Comparison of ENCODE assay signal across 12 cellular contexts in genomic region chr21:17371470-17371869, GRCh38.
DNase-seq lines count a peak whose midpoint lies in the region; ATAC-seq and TF ChIP-seq lines count a peak whose summit lies in the region.
"Had no signal": no experiment of that assay in that cellular context is flagged by ENCODE, and none has a peak within 500 bp of the region (broad histone marks: within the 10 kb centered on the region; RNA-seq: fewer than 3 reads in every experiment).

No MANE protein-coding gene starts in this region.

- POLR2A ChIA-PET in activated CD4-positive, alpha-beta memory T cell treated with anti-CD3 and anti-CD28 coated beads for 36 hours (lab: Charles Lee): no interaction called here
- POLR2A ChIA-PET in activated CD4-positive, alpha-beta T cell treated with anti-CD3 and anti-CD28 coated beads, Interleukin-2, amount 10 ng/mL, durations not matched to agents 7 days and 5 days (lab: Charles Lee): no interaction called here

- DNase-seq in HFFc6 (peak; percentile 57), foreskin keratinocyte (peak; percentile 57 to 76)
- DNase-seq in activated CD4-positive, alpha-beta memory T cell treated with anti-CD3 and anti-CD28 coated beads for 36 hours: no peak
- DNase-seq in activated CD4-positive, alpha-beta T cell treated with anti-CD3 and anti-CD28 coated beads, Interleukin-2, amount 10 ng/mL, durations not matched to agents 7 days and 5 days: no peak
- DNase-seq: hippocampal formation, small intestine, uterus had no signal

- H3K27ac ChIP-seq in foreskin keratinocyte: peak overlapping the region; percentile 7
- H3K27ac ChIP-seq: uterus had no signal

- 0 out of 2 replicates have a peak, but pooled peaks cover 4% of the 10 kb centered on the region for H3K9me3 Mint-ChIP-seq in HFFc6
- no peaks in the 10 kb centered on the region for H3K9me3 Mint-ChIP-seq in activated T-helper 17 cell treated with anti-CD3 and anti-CD28 coated beads, Interleukin-2, amount 50 U/mL, for 72 hours
- H3K9me3 Mint-ChIP-seq in activated CD4-positive, alpha-beta memory T cell treated with anti-CD3 and anti-CD28 coated beads for 36 hours: no peaks in the 10 kb centered on the region
- H3K9me3 Mint-ChIP-seq in activated CD4-positive, alpha-beta T cell treated with anti-CD3 and anti-CD28 coated beads, Interleukin-2, amount 10 ng/mL, durations not matched to agents 7 days and 5 days: no peaks in the 10 kb centered on the region
- H3K9me3 Mint-ChIP-seq: IgD-negative memory B cell had no signal

- H3K9me3 ChIP-seq in skeletal muscle satellite cell (replicated peaks; ENCODE audit: low read length): no peaks in the 10 kb centered on the region
- H3K9me3 ChIP-seq: uterus had no signal

- peak overlapping the region; percentile 52 for H3K4me3 Mint-ChIP-seq in HFFc6
- no peak overlapping the region for H3K4me3 Mint-ChIP-seq in activated T-helper 17 cell treated with anti-CD3 and anti-CD28 coated beads, Interleukin-2, amount 50 U/mL, for 72 hours
- H3K4me3 Mint-ChIP-seq in activated CD4-positive, alpha-beta memory T cell treated with anti-CD3 and anti-CD28 coated beads for 36 hours: no peak overlapping the region
- no peak overlapping the region for H3K4me3 Mint-ChIP-seq in activated CD4-positive, alpha-beta T cell treated with anti-CD3 and anti-CD28 coated beads, Interleukin-2, amount 10 ng/mL, durations not matched to agents 7 days and 5 days
- H3K4me3 Mint-ChIP-seq: IgD-negative memory B cell had no signal

- H3K27ac Mint-ChIP-seq in HFFc6: peak overlapping the region; percentile 72
- no peak overlapping the region for H3K27ac Mint-ChIP-seq in activated T-helper 17 cell treated with anti-CD3 and anti-CD28 coated beads, Interleukin-2, amount 50 U/mL, for 72 hours
- H3K27ac Mint-ChIP-seq in activated CD4-positive, alpha-beta memory T cell treated with anti-CD3 and anti-CD28 coated beads for 36 hours: no peak overlapping the region
- H3K27ac Mint-ChIP-seq in activated CD4-positive, alpha-beta T cell treated with anti-CD3 and anti-CD28 coated beads, Interleukin-2, amount 10 ng/mL, durations not matched to agents 7 days and 5 days: no peak overlapping the region
- H3K27ac Mint-ChIP-seq: IgD-negative memory B cell had no signal

- peaks cover 24% of the 10 kb centered on the region for H3K4me1 ChIP-seq in foreskin keratinocyte
- peaks cover 13% of the 10 kb centered on the region for H3K4me1 ChIP-seq in skeletal muscle satellite cell (ENCODE audit: control insufficient read depth, insufficient read depth, low read length)
- H3K4me1 ChIP-seq: uterus had no signal

- no peak overlapping the region for H3K4me3 ChIP-seq in skeletal muscle satellite cell (ENCODE audit: low read length)
- H3K4me3 ChIP-seq: uterus had no signal

- H3K4me1 Mint-ChIP-seq in HFFc6 (ENCODE audit: low read depth): peaks cover 23% of the 10 kb centered on the region
- H3K4me1 Mint-ChIP-seq in activated T-helper 17 cell treated with anti-CD3 and anti-CD28 coated beads, Interleukin-2, amount 50 U/mL, for 72 hours: peaks cover 5% of the 10 kb centered on the region
- no peaks in the 10 kb centered on the region for H3K4me1 Mint-ChIP-seq in activated CD4-positive, alpha-beta memory T cell treated with anti-CD3 and anti-CD28 coated beads for 36 hours (ENCODE audit: low read depth)
- H3K4me1 Mint-ChIP-seq in activated CD4-positive, alpha-beta T cell treated with anti-CD3 and anti-CD28 coated beads, Interleukin-2, amount 10 ng/mL, durations not matched to agents 7 days and 5 days: no peaks in the 10 kb centered on the region
- H3K4me1 Mint-ChIP-seq: IgD-negative memory B cell had no signal

- CTCF ChIA-PET in activated CD4-positive, alpha-beta memory T cell treated with anti-CD3 and anti-CD28 coated beads for 36 hours (lab: Charles Lee): interaction anchor here (0.8 kb wide), 1 partner anchor 15 kb away, joined by 4 read pairs; no protein-coding TSS in a partner anchor
- CTCF ChIA-PET in activated CD4-positive, alpha-beta T cell treated with anti-CD3 and anti-CD28 coated beads, Interleukin-2, amount 10 ng/mL, durations not matched to agents 7 days and 5 days (lab: Charles Lee): no interaction called here

- H3K36me3 Mint-ChIP-seq in HFFc6 (ENCODE audit: low read depth): no peaks in the 10 kb centered on the region
- no peaks in the 10 kb centered on the region for H3K36me3 Mint-ChIP-seq in activated T-helper 17 cell treated with anti-CD3 and anti-CD28 coated beads, Interleukin-2, amount 50 U/mL, for 72 hours (ENCODE audit: low read depth)
- no peaks in the 10 kb centered on the region for H3K36me3 Mint-ChIP-seq in activated CD4-positive, alpha-beta memory T cell treated with anti-CD3 and anti-CD28 coated beads for 36 hours
- H3K36me3 Mint-ChIP-seq in activated CD4-positive, alpha-beta T cell treated with anti-CD3 and anti-CD28 coated beads, Interleukin-2, amount 10 ng/mL, durations not matched to agents 7 days and 5 days (ENCODE audit: low read depth): no peaks in the 10 kb centered on the region
- H3K36me3 Mint-ChIP-seq: IgD-negative memory B cell had no signal

- peak overlapping the region; percentile 9 for H3K9ac ChIP-seq in skeletal muscle satellite cell (ENCODE audit: low read depth, low read length)

- H3K36me3 ChIP-seq in skeletal muscle satellite cell (ENCODE audit: insufficient read depth, low read length): no peaks in the 10 kb centered on the region
- H3K36me3 ChIP-seq: uterus had no signal

- H3K27me3 ChIP-seq in foreskin keratinocyte (no peaks in the 10 kb centered on the region), skeletal muscle satellite cell (ENCODE audit: control insufficient read depth, insufficient read depth, low read length) (no peaks in the 10 kb centered on the region)
- H3K27me3 ChIP-seq: uterus had no signal

- intact Hi-C loops in activated CD4-positive, alpha-beta memory T cell treated with anti-CD3 and anti-CD28 coated beads for 36 hours (cut with micrococcal nuclease): no loop called here

- ATAC-seq in activated T-helper 17 cell treated with anti-CD3 and anti-CD28 coated beads, Interleukin-2, amount 50 U/mL, for 72 hours (replicated peaks): peak; percentile 42
- peak; percentile 70 for ATAC-seq in foreskin keratinocyte
- no peak for ATAC-seq in GM21576 (IDR thresholded peaks at IDR 0.05; ENCODE audit: unreplicated experiment)
- ATAC-seq: Panc1 had no signal

- TF ChIP-seq CTCF in HFFc6 (IDR thresholded peaks at IDR 0.05) (no peak), foreskin keratinocyte (conservative IDR thresholded peaks at IDR 0.05) (no peak)

- H3K27me3 Mint-ChIP-seq in HFFc6 (ENCODE audit: insufficient read depth): peaks cover 2% of the 10 kb centered on the region; the same call in 1 of the 2 replicates
- peaks cover 33% of the 10 kb centered on the region for H3K27me3 Mint-ChIP-seq in activated T-helper 17 cell treated with anti-CD3 and anti-CD28 coated beads, Interleukin-2, amount 50 U/mL, for 72 hours
- H3K27me3 Mint-ChIP-seq in activated CD4-positive, alpha-beta memory T cell treated with anti-CD3 and anti-CD28 coated beads for 36 hours: peaks cover 6% of the 10 kb centered on the region
- peaks cover 9% of the 10 kb centered on the region for H3K27me3 Mint-ChIP-seq in activated CD4-positive, alpha-beta T cell treated with anti-CD3 and anti-CD28 coated beads, Interleukin-2, amount 10 ng/mL, durations not matched to agents 7 days and 5 days
- H3K27me3 Mint-ChIP-seq: IgD-negative memory B cell had no signal

- H3K4me2 ChIP-seq in skeletal muscle satellite cell (ENCODE audit: low read length): no peak overlapping the region

Comparison
In these comparisons a context has a peak if more than half of its experiments do, and no peak if none do; other contexts are left out.
1. DNase-seq: peak in HFFc6 (single experiment) and foreskin keratinocyte (2 of 2); none in activated CD4-positive, alpha-beta memory T cell treated with anti-CD3 and anti-CD28 coated beads for 36 hours (single experiment) and activated CD4-positive, alpha-beta T cell treated with anti-CD3 and anti-CD28 coated beads, Interleukin-2, amount 10 ng/mL, durations not matched to agents 7 days and 5 days (single experiment).